Comparison of ENCODE assay signal across 9 cellular contexts in the genomic region with DNA sequence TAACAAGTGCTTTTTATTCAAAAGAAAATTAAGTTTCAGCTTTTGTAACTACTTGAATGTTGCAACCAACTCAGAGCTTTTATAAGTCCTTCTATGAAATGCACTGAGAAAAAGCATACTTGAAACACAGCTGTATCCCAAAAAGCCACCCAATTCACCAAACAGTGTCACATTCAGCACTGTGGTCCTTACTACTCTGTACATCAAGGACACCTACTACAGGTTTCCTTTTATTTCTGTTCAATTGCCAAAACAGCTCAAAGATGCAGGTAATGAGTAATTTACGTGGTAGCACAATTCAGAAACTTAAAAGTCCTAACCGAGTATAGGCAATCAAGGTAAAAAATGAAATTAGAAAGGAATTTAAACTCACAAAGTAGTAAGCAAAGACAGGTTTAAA. TPM values are rescaled to one million over a fixed set of nuclear protein-coding genes. Genes with fewer than 3 reads are reported as not detected.
A peak's percentile ranks its signal among the peaks of the same experiment; 100 is the strongest.
DNase-seq lines count a peak whose midpoint lies in the region; ATAC-seq and TF ChIP-seq lines count a peak whose summit lies in the region.
"Had no signal": no experiment of that assay in that cellular context is flagged by ENCODE, and none has a peak within 500 bp of the region (broad histone marks: within the 10 kb centered on the region; RNA-seq: fewer than 3 reads in every experiment).

No MANE protein-coding gene starts in this region.

- peaks cover 5% of the 10 kb centered on the region; the same call in 1 of the 2 replicates for H3K36me3 ChIP-seq in GM23248 (ENCODE audit: low read depth)
- peaks cover 0 to 14% of the 10 kb centered on the region in 2 donors for H3K36me3 ChIP-seq in gastroesophageal sphincter
- H3K36me3 ChIP-seq in skeletal muscle satellite cell (ENCODE audit: insufficient read depth, low read length): peaks cover 13% of the 10 kb centered on the region

- in situ Hi-C loops in GM23248 (cut with MboI): no loop called here

- H3F3A ChIP-seq in GM23248 (ENCODE audit: insufficient read depth): peaks cover 34% of the 10 kb centered on the region

- H3K79me2 ChIP-seq in GM23248 (ENCODE audit: insufficient read depth): peaks cover 68% of the 10 kb centered on the region

- no peak for TF ChIP-seq POLR2A in gastroesophageal sphincter (IDR thresholded peaks at IDR 0.05)

- H3K9me3 ChIP-seq in GM23248 (ENCODE audit: low read depth): no peaks in the 10 kb centered on the region
- no peaks in the 10 kb centered on the region for H3K9me3 ChIP-seq in gastroesophageal sphincter
- no peaks in the 10 kb centered on the region for H3K9me3 ChIP-seq in skeletal muscle satellite cell (replicated peaks; ENCODE audit: low read length)

- no peak overlapping the region for H2AFZ ChIP-seq in GM23248

- H3K4me2 ChIP-seq in GM23248 (ENCODE audit: unreplicated experiment): peak overlapping the region; percentile 98
- peak overlapping the region; percentile 85 for H3K4me2 ChIP-seq in skeletal muscle satellite cell (ENCODE audit: low read length)

- H3K4me3 ChIP-seq in GM23248 (peak overlapping the region; percentile 89), WI38 (ENCODE audit: low read depth, low read length) (peak overlapping the region; percentile 94), gastroesophageal sphincter (peak overlapping the region in 1 of 2 donors; percentile 65), skeletal muscle satellite cell (ENCODE audit: low read length) (peak overlapping the region; percentile 90)

- WGBS in GM23248 (ENCODE audit: low coverage in 1 of 2, low lambda C conversion rate in 2 of 2, missing lambda C conversion rate in 2 of 2), 2 experiments: 27 to 40% methylated on average over 2 of the region's 2 CpGs
- WGBS in gastroesophageal sphincter (ENCODE audit: low coverage in 1 of 2), 2 donors: 40 to 45% methylated on average over 1 to 2 of the region's 2 CpGs

- ATAC-seq in gastroesophageal sphincter (no peak), HG03460 (IDR thresholded peaks at IDR 0.05; ENCODE audit: unreplicated experiment) (no peak), HG03565 (IDR thresholded peaks at IDR 0.05; ENCODE audit: unreplicated experiment) (no peak)

- H3K9ac ChIP-seq in GM23248 (peak overlapping the region; percentile 93), skeletal muscle satellite cell (ENCODE audit: low read depth, low read length) (peak overlapping the region; percentile 94)

- H3K4me1 ChIP-seq in GM23248 (ENCODE audit: insufficient read depth) (peaks cover 12% of the 10 kb centered on the region), gastroesophageal sphincter (peaks cover 0 to 54% (median 15%) of the 10 kb centered on the region in 3 donors), skeletal muscle satellite cell (ENCODE audit: control insufficient read depth, insufficient read depth, low read length) (peaks cover 23% of the 10 kb centered on the region)

- H3K9me2 ChIP-seq in GM23248 (ENCODE audit: insufficient read depth): no peaks in the 10 kb centered on the region

- TF ChIP-seq CTCF in WI38 (IDR thresholded peaks at IDR 0.05; ENCODE audit: low read depth, low read length): no peak
- TF ChIP-seq CTCF in gastroesophageal sphincter (IDR thresholded peaks at IDR 0.05): no peak

- H3K27ac ChIP-seq in GM23248 (peak overlapping the region; percentile 87), gastroesophageal sphincter (peak overlapping the region; percentile 80 to 97 (median 92))

- H3K27me3 ChIP-seq in GM23248 (replicated peaks; ENCODE audit: insufficient read depth): no peaks in the 10 kb centered on the region
- H3K27me3 ChIP-seq in gastroesophageal sphincter: no peaks in the 10 kb centered on the region
- no peaks in the 10 kb centered on the region for H3K27me3 ChIP-seq in skeletal muscle satellite cell (ENCODE audit: control insufficient read depth, insufficient read depth, low read length)

- TF ChIP-seq EP300 in gastroesophageal sphincter (IDR thresholded peaks at IDR 0.05): no peak

- DNase-seq in GM23248 (peak; percentile 30), GM19240 (ENCODE audit: insufficient read length, low spot score) (no peak), NCI-H146 treated with DMSO at 0.1 percent for 48 hours (lab: John Stamatoyannopoulos, UW; ENCODE audit: unreplicated experiment) (no peak)
- DNase-seq: NCI-H774 had no signal

- no peaks in the 10 kb centered on the region for H4K20me1 ChIP-seq in GM23248 (ENCODE audit: insufficient read depth)

RNA-seq across cellular contexts. Expression of gene EIF4G3, which starts 2.5 kb away (rescaled TPM):
- 43.1 and 65.5 TPM in 2 replicates for total RNA-seq in GM23248 (2014; rRNA removed; shearing (Covaris generic))
- 22.0 and 24.0 TPM in 2 replicates for polyA plus RNA-seq in GM23248 (2016; fragmentation: Nextera tagmentation; extraction: Ambion mirVana)
- 10 to 100 TPM; 48.6 to 73.6 (median 57.9) TPM for total RNA-seq in gastroesophageal sphincter
- 38.4 and 43.6 TPM in 2 replicates for total RNA-seq in skeletal muscle satellite cell (2012; rRNA removed)
